ENCODE assay signal across 8 cellular contexts in genomic region chr1:25922633-25923567, GRCh38. TPM values are rescaled to one million over a fixed set of nuclear protein-coding genes. Genes with fewer than 3 reads are reported as not detected.
A peak's percentile ranks its signal among the peaks of the same experiment; 100 is the strongest.
DNase-seq lines count a peak whose midpoint lies in the region; ATAC-seq, FAIRE-seq and TF ChIP-seq lines count a peak whose summit lies in the region.

No MANE protein-coding gene starts in this region.

- 1% methylated on average over 69 of the region's 69 CpGs for WGBS in pancreas, 2 donors

- peak overlapping the region; percentile 29 to 48 (median 42) for H3K4me3 ChIP-seq in pancreas

- no peaks in the 10 kb centered on the region for H3K9me3 ChIP-seq in pancreas

- peak overlapping the region; percentile 73 for H3K4me3 Mint-ChIP-seq in activated naive CD8-positive, alpha-beta T cell treated with anti-CD3 and anti-CD28 coated beads, Interleukin-2, amount 50 U/mL, for 24 hours

- H3K27me3 Mint-ChIP-seq in activated naive CD8-positive, alpha-beta T cell treated with anti-CD3 and anti-CD28 coated beads, Interleukin-2, amount 50 U/mL, for 24 hours, result peaks cover 9% of the 10 kb centered on the region

- peak overlapping the region; percentile 55 for H3K27ac ChIP-seq in RWPE1
- H3K27ac ChIP-seq in pancreas, result peak overlapping the region; percentile 31 to 76 (median 56)

- no peaks in the 10 kb centered on the region for H3K9me3 Mint-ChIP-seq in activated naive CD8-positive, alpha-beta T cell treated with anti-CD3 and anti-CD28 coated beads, Interleukin-2, amount 50 U/mL, for 24 hours

- CTCF ChIA-PET in RWPE1 (lab: Yijun Ruan, JAX), result interaction anchor here (0.5 kb wide), 1 partner anchor 35 kb away, joined by 3 read pairs; no protein-coding TSS in a partner anchor

- H3K27ac Mint-ChIP-seq in activated naive CD8-positive, alpha-beta T cell treated with anti-CD3 and anti-CD28 coated beads, Interleukin-2, amount 50 U/mL, for 24 hours, result peak overlapping the region; percentile 60

- DNase-seq in NCI-H187 (lab: John Stamatoyannopoulos, UW) (peak; percentile 59 to 68), NCI-H187 treated with DMSO at 0.1 percent for 48 hours (lab: John Stamatoyannopoulos, UW) (no peak), RWPE1 (ENCODE audit: low spot score) (no peak), left cardiac atrium (peak; percentile 54), pancreas (peak; percentile 9 to 74 (median 39)), HPDE6-E6E7 (ENCODE audit: extremely low spot score) (no peak)
- peak; percentile 46 for DNase-seq in activated naive CD8-positive, alpha-beta T cell treated with anti-CD3 and anti-CD28 coated beads, Interleukin-2, amount 50 U/mL, for 24 hours

- H3K4me1 Mint-ChIP-seq in activated naive CD8-positive, alpha-beta T cell treated with anti-CD3 and anti-CD28 coated beads, Interleukin-2, amount 50 U/mL, for 24 hours, result peaks cover 29% of the 10 kb centered on the region

- no peak for FAIRE-seq in pancreas (lab: Jason Lieb, UNC)

- POLR2A ChIA-PET in RWPE1 (lab: Yijun Ruan, JAX; ENCODE audit: low non-redundant PET), result no interaction called here

- TF ChIP-seq CTCF in RWPE1 (conservative IDR thresholded peaks at IDR 0.05; ENCODE audit: low read depth), result no peak
- no peak for TF ChIP-seq CTCF in pancreas (IDR thresholded peaks at IDR 0.05)

- H3K36me3 ChIP-seq in pancreas, result no peaks in the 10 kb centered on the region

- intact Hi-C loops in left cardiac atrium (cut with DNase I) (no loop called here), pancreas (cut with DNase I) (no loop called here)

- H3K4me1 ChIP-seq in pancreas, result peaks cover 0 to 7% (median 0%) of the 10 kb centered on the region in 3 donors

- ATAC-seq in activated naive CD8-positive, alpha-beta T cell treated with anti-CD3 and anti-CD28 coated beads, Interleukin-2, amount 50 U/mL, for 24 hours, result peak; percentile 81
- ATAC-seq in left cardiac atrium, result peak; percentile 65 to 80
- ATAC-seq in pancreas, result peak; percentile 51 to 80 (median 74)
- ATAC-seq in HG02884 (IDR thresholded peaks at IDR 0.05; ENCODE audit: unreplicated experiment), result no peak

- H3K27me3 ChIP-seq in pancreas, result no peaks in the 10 kb centered on the region

- H3K36me3 Mint-ChIP-seq in activated naive CD8-positive, alpha-beta T cell treated with anti-CD3 and anti-CD28 coated beads, Interleukin-2, amount 50 U/mL, for 24 hours (ENCODE audit: low read depth), result no peaks in the 10 kb centered on the region

RNA-seq across cellular contexts. Expression of gene STMN1, which starts 16.7 kb away (rescaled TPM):
- 10 to 100 TPM; 13.9 to 27.4 TPM for total RNA-seq in left cardiac atrium
- total RNA-seq in pancreas, result 10 to 100 TPM in 3 of 6 donors, 1 to 10 TPM in 3; 3.3 to 40.3 (median 8.7) TPM
- 10 to 100 TPM; 16.2 to 58.0 TPM for polyA plus RNA-seq in pancreas

RNA-seq across cellular contexts. Expression of gene PAQR7, which starts 47.4 kb away (rescaled TPM):
- total RNA-seq in left cardiac atrium, result 1 to 10 TPM; 3.2 to 3.3 TPM
- total RNA-seq in pancreas, result 10 to 100 TPM in 1 of 6 donors, 1 to 10 TPM in 5; 3.2 to 13.0 (median 4.4) TPM
- 1 to 10 TPM; 4.4 to 5.7 TPM for polyA plus RNA-seq in pancreas

Comparison
In these comparisons a context has a peak if more than half of its experiments do, and no peak if none do; other contexts are left out.
1. DNase-seq: peak in NCI-H187 (2 of 2), activated naive CD8-positive, alpha-beta T cell treated with anti-CD3 and anti-CD28 coated beads, Interleukin-2, amount 50 U/mL, for 24 hours (single experiment), left cardiac atrium (single experiment) and pancreas (6 of 6); none in NCI-H187 treated with DMSO at 0.1 percent for 48 hours (single experiment), RWPE1 (single experiment) and HPDE6-E6E7 (single experiment).